ENCODE assay signal across 8 cellular contexts in the genomic region with DNA sequence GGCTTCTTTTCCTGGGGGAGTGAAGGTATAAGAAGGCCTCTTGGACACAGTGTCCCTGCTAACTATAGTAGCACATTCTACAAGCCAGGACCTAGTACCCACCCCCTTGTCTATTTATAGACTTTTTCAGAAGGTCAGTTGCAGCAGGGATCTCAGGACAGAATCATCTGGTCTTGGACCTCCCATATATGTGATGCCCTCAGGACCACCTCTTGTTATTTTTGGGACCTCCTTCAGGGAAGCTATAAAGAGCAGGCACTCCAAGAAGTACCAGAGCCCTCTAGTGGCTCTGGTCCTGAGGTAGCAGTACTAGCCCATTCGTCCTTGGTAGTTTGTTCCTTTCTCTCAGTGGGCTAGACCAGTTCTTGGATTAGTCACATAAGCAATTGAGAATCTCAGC. TPM values are rescaled to one million over a fixed set of nuclear protein-coding genes. Genes with fewer than 3 reads are reported as not detected.
DNase-seq lines count a peak whose midpoint lies in the region; ATAC-seq and TF ChIP-seq lines count a peak whose summit lies in the region.

No MANE protein-coding gene starts in this region.

- H3K9ac ChIP-seq in OCI-LY3 (ENCODE audit: low read length), result no peak overlapping the region

- peaks cover 33% of the 10 kb centered on the region for H3K36me3 ChIP-seq in OCI-LY3 (replicated peaks; ENCODE audit: low read depth, low read length)

- TF ChIP-seq CTCF in activated CD8-positive, alpha-beta T cell treated with anti-CD3 and anti-CD28 coated beads for 36 hours (IDR thresholded peaks at IDR 0.05), result no peak
- TF ChIP-seq CTCF in OCI-LY3 (IDR thresholded peaks at IDR 0.05; ENCODE audit: low read depth, low read length) (peak; percentile 60), fibroblast of pulmonary artery (IDR thresholded peaks at IDR 0.05; ENCODE audit: low read length, missing control alignments) (peak; percentile 59)

- no peak overlapping the region for H3K4me3 Mint-ChIP-seq in activated CD8-positive, alpha-beta T cell treated with anti-CD3 and anti-CD28 coated beads for 36 hours
- H3K4me3 Mint-ChIP-seq in activated CD8-positive, alpha-beta T cell treated with anti-CD3 and anti-CD28 coated beads, Interleukin-2, amount 10 ng/mL, durations not matched to agents 7 days and 5 days, result no peak overlapping the region
- no peak overlapping the region for H3K4me3 Mint-ChIP-seq in stimulated activated naive B cell treated with anti-CD40 and anti-IgM and Interleukin-4, amounts not matched to agents 10 μg/mL and 1 μg/mL and 100 μg/mL, for 72 hours
- H3K4me3 Mint-ChIP-seq in immature natural killer cell, result no peak overlapping the region

- H3K27me3 ChIP-seq in OCI-LY3 (ENCODE audit: low read depth, low read length), result no peaks in the 10 kb centered on the region

- H3K4me1 ChIP-seq in OCI-LY3 (ENCODE audit: low read length), result peaks cover 5% of the 10 kb centered on the region; the same call in 1 of the 2 replicates

- H3K79me2 ChIP-seq in OCI-LY3 (ENCODE audit: low read length), result no peaks in the 10 kb centered on the region

- H3K4me2 ChIP-seq in OCI-LY3 (ENCODE audit: low read length), result no peak overlapping the region

- CTCF ChIA-PET in activated CD8-positive, alpha-beta T cell treated with anti-CD3 and anti-CD28 coated beads for 36 hours (lab: Charles Lee), result interaction anchor here (0.8 to 1.7 kb wide), 6 partner anchors 13 to 81 kb away, joined by 3 to 5 read pairs (median 4); a partner anchor contains a TSS
- CTCF ChIA-PET in activated CD8-positive, alpha-beta T cell treated with anti-CD3 and anti-CD28 coated beads, Interleukin-2, amount 10 ng/mL, durations not matched to agents 7 days and 5 days (lab: Charles Lee), result interaction anchor here (0.9 to 3.3 kb wide), 3 partner anchors 19 to 82 kb away, joined by 4 to 12 read pairs (median 5); a partner anchor contains a TSS

- no peak overlapping the region for H2AFZ ChIP-seq in OCI-LY3 (ENCODE audit: low read depth, low read length)

- H3K27ac Mint-ChIP-seq in activated CD8-positive, alpha-beta T cell treated with anti-CD3 and anti-CD28 coated beads for 36 hours, result peak overlapping the region; percentile 61
- H3K27ac Mint-ChIP-seq in activated CD8-positive, alpha-beta T cell treated with anti-CD3 and anti-CD28 coated beads, Interleukin-2, amount 10 ng/mL, durations not matched to agents 7 days and 5 days, result no peak overlapping the region
- H3K27ac Mint-ChIP-seq in stimulated activated naive B cell treated with anti-CD40 and anti-IgM and Interleukin-4, amounts not matched to agents 10 μg/mL and 1 μg/mL and 100 μg/mL, for 72 hours, result peak overlapping the region; percentile 10
- H3K27ac Mint-ChIP-seq in immature natural killer cell, result peak overlapping the region in 3 of 6 donors; percentile 10 to 76 (median 25)

- peaks cover 37% of the 10 kb centered on the region for H3K36me3 Mint-ChIP-seq in activated CD8-positive, alpha-beta T cell treated with anti-CD3 and anti-CD28 coated beads for 36 hours (ENCODE audit: low read depth)
- peaks cover 55% of the 10 kb centered on the region for H3K36me3 Mint-ChIP-seq in activated CD8-positive, alpha-beta T cell treated with anti-CD3 and anti-CD28 coated beads, Interleukin-2, amount 10 ng/mL, durations not matched to agents 7 days and 5 days (ENCODE audit: low read depth)
- H3K36me3 Mint-ChIP-seq in stimulated activated naive B cell treated with anti-CD40 and anti-IgM and Interleukin-4, amounts not matched to agents 10 μg/mL and 1 μg/mL and 100 μg/mL, for 72 hours, result peaks cover 22 to 39% of the 10 kb centered on the region in 2 donors
- H3K36me3 Mint-ChIP-seq in immature natural killer cell, result peaks cover 11 to 34% (median 16%) of the 10 kb centered on the region in 3 donors

- no peak for DNase-seq in activated CD8-positive, alpha-beta T cell treated with anti-CD3 and anti-CD28 coated beads for 36 hours
- DNase-seq in activated CD8-positive, alpha-beta T cell treated with anti-CD3 and anti-CD28 coated beads, Interleukin-2, amount 10 ng/mL, durations not matched to agents 7 days and 5 days, result no peak
- DNase-seq in fibroblast of pulmonary artery (ENCODE audit: low read depth), result peak; percentile 44
- DNase-seq in stimulated activated naive B cell treated with anti-CD40 and anti-IgM and Interleukin-4, amounts not matched to agents 10 μg/mL and 1 μg/mL and 100 μg/mL, for 72 hours, result no peak
- DNase-seq in 8988T, result no peak
- DNase-seq in immature natural killer cell, result no peak

- H3K4me3 ChIP-seq in OCI-LY3 (ENCODE audit: low read length) (no peak overlapping the region), fibroblast of pulmonary artery (replicated peaks; ENCODE audit: low read depth, low read length) (no peak overlapping the region)

- ATAC-seq in activated CD8-positive, alpha-beta T cell treated with anti-CD3 and anti-CD28 coated beads for 36 hours, result no peak
- no peak for ATAC-seq in activated CD8-positive, alpha-beta T cell treated with anti-CD3 and anti-CD28 coated beads, Interleukin-2, amount 10 ng/mL, durations not matched to agents 7 days and 5 days
- ATAC-seq in stimulated activated naive B cell treated with anti-CD40 and anti-IgM and Interleukin-4, amounts not matched to agents 10 μg/mL and 1 μg/mL and 100 μg/mL, for 72 hours (replicated peaks), result no peak
- no peak for ATAC-seq in HG02610 (IDR thresholded peaks at IDR 0.05; ENCODE audit: unreplicated experiment)

- H4K20me1 ChIP-seq in OCI-LY3 (ENCODE audit: insufficient read depth, low read length), result no peaks in the 10 kb centered on the region; the same call in 1 of the 2 replicates

- POLR2A ChIA-PET in activated CD8-positive, alpha-beta T cell treated with anti-CD3 and anti-CD28 coated beads for 36 hours (lab: Charles Lee), result interaction anchor here (1.0 to 1.7 kb wide), 2 partner anchors 12 to 112 kb away, joined by 3 to 6 read pairs; a partner anchor contains a TSS
- POLR2A ChIA-PET in activated CD8-positive, alpha-beta T cell treated with anti-CD3 and anti-CD28 coated beads, Interleukin-2, amount 10 ng/mL, durations not matched to agents 7 days and 5 days (lab: Charles Lee), result interaction anchor here (0.5 kb wide), 1 partner anchor 1154 kb away, joined by 3 read pairs; no protein-coding TSS in a partner anchor

- intact Hi-C loops in activated CD8-positive, alpha-beta T cell treated with anti-CD3 and anti-CD28 coated beads for 36 hours (cut with micrococcal nuclease), result no loop called here

- no peak overlapping the region for H3K27ac ChIP-seq in OCI-LY3 (ENCODE audit: low read length)

- no peaks in the 10 kb centered on the region for H3K27me3 Mint-ChIP-seq in activated CD8-positive, alpha-beta T cell treated with anti-CD3 and anti-CD28 coated beads for 36 hours
- H3K27me3 Mint-ChIP-seq in activated CD8-positive, alpha-beta T cell treated with anti-CD3 and anti-CD28 coated beads, Interleukin-2, amount 10 ng/mL, durations not matched to agents 7 days and 5 days (ENCODE audit: low read depth), result no peaks in the 10 kb centered on the region
- H3K27me3 Mint-ChIP-seq in stimulated activated naive B cell treated with anti-CD40 and anti-IgM and Interleukin-4, amounts not matched to agents 10 μg/mL and 1 μg/mL and 100 μg/mL, for 72 hours, result no peaks in the 10 kb centered on the region
- peaks cover 0 to 7% (median 6%) of the 10 kb centered on the region in 3 donors for H3K27me3 Mint-ChIP-seq in immature natural killer cell (ENCODE audit: low read depth in 3 of 3)

- no peaks in the 10 kb centered on the region for H3K9me3 ChIP-seq in OCI-LY3 (ENCODE audit: insufficient read depth, low read length)

- peaks cover 16% of the 10 kb centered on the region for H3K4me1 Mint-ChIP-seq in activated CD8-positive, alpha-beta T cell treated with anti-CD3 and anti-CD28 coated beads for 36 hours (ENCODE audit: low read depth)
- peaks cover 15% of the 10 kb centered on the region for H3K4me1 Mint-ChIP-seq in activated CD8-positive, alpha-beta T cell treated with anti-CD3 and anti-CD28 coated beads, Interleukin-2, amount 10 ng/mL, durations not matched to agents 7 days and 5 days (ENCODE audit: low read depth)
- H3K4me1 Mint-ChIP-seq in stimulated activated naive B cell treated with anti-CD40 and anti-IgM and Interleukin-4, amounts not matched to agents 10 μg/mL and 1 μg/mL and 100 μg/mL, for 72 hours, result peaks cover 15 to 21% of the 10 kb centered on the region in 2 donors
- peaks cover 17 to 20% of the 10 kb centered on the region in 2 donors for H3K4me1 Mint-ChIP-seq in immature natural killer cell

- no peaks in the 10 kb centered on the region for H3K9me3 Mint-ChIP-seq in activated CD8-positive, alpha-beta T cell treated with anti-CD3 and anti-CD28 coated beads for 36 hours
- H3K9me3 Mint-ChIP-seq in activated CD8-positive, alpha-beta T cell treated with anti-CD3 and anti-CD28 coated beads, Interleukin-2, amount 10 ng/mL, durations not matched to agents 7 days and 5 days (ENCODE audit: insufficient read depth), result no peaks in the 10 kb centered on the region
- H3K9me3 Mint-ChIP-seq in stimulated activated naive B cell treated with anti-CD40 and anti-IgM and Interleukin-4, amounts not matched to agents 10 μg/mL and 1 μg/mL and 100 μg/mL, for 72 hours, result no peaks in the 10 kb centered on the region
- no peaks in the 10 kb centered on the region for H3K9me3 Mint-ChIP-seq in immature natural killer cell

RNA-seq across cellular contexts. Expression of a gene that starts 4.3 kb away (rescaled TPM):
- total RNA-seq in activated CD8-positive, alpha-beta T cell treated with anti-CD3 and anti-CD28 coated beads for 36 hours, result 1 to 10 TPM; 7.9 to 9.6 TPM
- 10 to 100 TPM; 19.6 to 19.7 TPM for total RNA-seq in activated CD8-positive, alpha-beta T cell treated with anti-CD3 and anti-CD28 coated beads, Interleukin-2, amount 10 ng/mL, durations not matched to agents 7 days and 5 days
- polyA plus RNA-seq in immature natural killer cell, result 10 to 100 TPM; 12.0 to 18.6 (median 18.3) TPM

RNA-seq across cellular contexts. Expression of a gene that starts 12.8 kb away (rescaled TPM):
- 10 to 100 TPM; 23.3 to 31.3 TPM for total RNA-seq in activated CD8-positive, alpha-beta T cell treated with anti-CD3 and anti-CD28 coated beads for 36 hours
- 10 to 100 TPM; 54.5 to 55.0 TPM for total RNA-seq in activated CD8-positive, alpha-beta T cell treated with anti-CD3 and anti-CD28 coated beads, Interleukin-2, amount 10 ng/mL, durations not matched to agents 7 days and 5 days
- polyA plus RNA-seq in immature natural killer cell, result 10 to 100 TPM in 1 of 3 donors, 1 to 10 TPM in 2; 3.2 to 23.3 (median 3.7) TPM

RNA-seq across cellular contexts. Expression of a gene that starts 29.1 kb away (rescaled TPM):
- total RNA-seq in activated CD8-positive, alpha-beta T cell treated with anti-CD3 and anti-CD28 coated beads for 36 hours, result 100 to 1,000 TPM; 292 to 297 TPM
- 100 to 1,000 TPM; 218 to 228 TPM for total RNA-seq in activated CD8-positive, alpha-beta T cell treated with anti-CD3 and anti-CD28 coated beads, Interleukin-2, amount 10 ng/mL, durations not matched to agents 7 days and 5 days
- polyA plus RNA-seq in immature natural killer cell, result 10 to 100 TPM; 41.7 to 82.2 (median 67.3) TPM

RNA-seq across cellular contexts. Expression of a gene that starts 41.2 kb away (rescaled TPM):
- under 1 TPM; 0.41 to 0.54 TPM for total RNA-seq in activated CD8-positive, alpha-beta T cell treated with anti-CD3 and anti-CD28 coated beads for 36 hours
- total RNA-seq in activated CD8-positive, alpha-beta T cell treated with anti-CD3 and anti-CD28 coated beads, Interleukin-2, amount 10 ng/mL, durations not matched to agents 7 days and 5 days, result under 1 TPM in 1 of 2 experiments, not detected in 1; 0.52 TPM
- not detected for polyA plus RNA-seq in immature natural killer cell

RNA-seq across cellular contexts. Expression of a gene that starts 44.8 kb away (rescaled TPM):
- 10 to 100 TPM; 81.0 to 81.7 TPM for total RNA-seq in activated CD8-positive, alpha-beta T cell treated with anti-CD3 and anti-CD28 coated beads for 36 hours
- 100 to 1,000 TPM; 112 to 113 TPM for total RNA-seq in activated CD8-positive, alpha-beta T cell treated with anti-CD3 and anti-CD28 coated beads, Interleukin-2, amount 10 ng/mL, durations not matched to agents 7 days and 5 days
- polyA plus RNA-seq in immature natural killer cell, result 100 to 1,000 TPM; 201 to 232 (median 228) TPM
